1 cellular context compared by ENCODE assay signal in genomic region chr10:8298871-8299570, GRCh38.
TF ChIP-seq lines count a peak whose summit lies in the region.

No MANE protein-coding gene starts in this region.

TF ChIP-seq in HEK293, 187 proteins besides CTCF, POLR2A, EP300 and RAD21 (continued from another document and continues in another):
- TF ChIP-seq PATZ1 (tag by site-specific recombination; IDR thresholded peaks at IDR 0.05) (no peak), ZNF664 (tag by site-specific recombination; IDR thresholded peaks at IDR 0.05) (no peak), ZFHX2 (tag by site-specific recombination; conservative IDR thresholded peaks at IDR 0.05) (0 out of 2 replicates have a peak, but pooled peaks have one; percentile 18), ZNF426 (tag by site-specific recombination; IDR thresholded peaks at IDR 0.05) (no peak), ZNF624 (tag by site-specific recombination; IDR thresholded peaks at IDR 0.05) (no peak), FEZF1 (tag by site-specific recombination; IDR thresholded peaks at IDR 0.05) (peak; percentile 73; the same call in 1 of the 2 replicates), ZNF335 (tag by site-specific recombination; conservative IDR thresholded peaks at IDR 0.05) (peak; percentile 97), ZNF677 (tag by site-specific recombination; IDR thresholded peaks at IDR 0.05) (no peak), GLI4 (tag by site-specific recombination; IDR thresholded peaks at IDR 0.05) (no peak), ZBTB20 (tag by site-specific recombination; IDR thresholded peaks at IDR 0.05) (no peak), ZBTB11 (tag by site-specific recombination; conservative IDR thresholded peaks at IDR 0.05; ENCODE audit: low read depth) (no peak), ZSCAN23 (tag by site-specific recombination; IDR thresholded peaks at IDR 0.05) (no peak), ZNF626 (tag by site-specific recombination; IDR thresholded peaks at IDR 0.05) (no peak), KLF9 (tag by site-specific recombination; IDR thresholded peaks at IDR 0.05; ENCODE audit: low read depth) (no peak), ZNF433 (tag by site-specific recombination; IDR thresholded peaks at IDR 0.05; ENCODE audit: low read depth) (no peak), ZNF362 (tag by site-specific recombination; IDR thresholded peaks at IDR 0.05) (no peak), ATF2 (tag by site-specific recombination; IDR thresholded peaks at IDR 0.05; ENCODE audit: low read depth) (no peak), GLIS2 (tag by site-specific recombination; IDR thresholded peaks at IDR 0.05) (no peak), ZNF24 (tag by site-specific recombination; IDR thresholded peaks at IDR 0.05) (no peak), ZNF138 (tag by site-specific recombination; IDR thresholded peaks at IDR 0.05; ENCODE audit: borderline replicate concordance) (no peak), HOXA7 (CRISPR knock-in tag; IDR thresholded peaks at IDR 0.05; ENCODE audit: borderline replicate concordance) (no peak), BCL11A (tag by site-specific recombination; IDR thresholded peaks at IDR 0.05; ENCODE audit: low read depth) (no peak), ZBTB49 (tag by site-specific recombination; IDR thresholded peaks at IDR 0.05; ENCODE audit: low read depth) (no peak), SCRT1 (tag by site-specific recombination; IDR thresholded peaks at IDR 0.05; ENCODE audit: borderline replicate concordance) (no peak), OVOL3 (tag by site-specific recombination; IDR thresholded peaks at IDR 0.05) (0 out of 2 replicates have a peak, but pooled peaks have one; percentile 28), ZNF175 (tag by site-specific recombination; IDR thresholded peaks at IDR 0.05) (no peak), PRDM6 (tag by site-specific recombination; IDR thresholded peaks at IDR 0.05) (peak; percentile 91), ZNF398 (tag by site-specific recombination; IDR thresholded peaks at IDR 0.05) (no peak), PRDM10 (tag by site-specific recombination; IDR thresholded peaks at IDR 0.05) (no peak), MZF1 (tag by site-specific recombination; IDR thresholded peaks at IDR 0.05; ENCODE audit: borderline replicate concordance) (no peak), ZNF501 (tag by site-specific recombination; IDR thresholded peaks at IDR 0.05) (no peak), ZNF707 (tag by site-specific recombination; IDR thresholded peaks at IDR 0.05) (no peak), ZNF148 (tag by site-specific recombination; IDR thresholded peaks at IDR 0.05; ENCODE audit: borderline replicate concordance) (no peak), ZNF777 (tag by site-specific recombination; IDR thresholded peaks at IDR 0.05; ENCODE audit: borderline replicate concordance) (no peak), ZNF513 (tag by site-specific recombination; IDR thresholded peaks at IDR 0.05) (no peak; the same call in 1 of the 2 replicates)
